1 cellular context compared by ENCODE assay signal in the genomic region with DNA sequence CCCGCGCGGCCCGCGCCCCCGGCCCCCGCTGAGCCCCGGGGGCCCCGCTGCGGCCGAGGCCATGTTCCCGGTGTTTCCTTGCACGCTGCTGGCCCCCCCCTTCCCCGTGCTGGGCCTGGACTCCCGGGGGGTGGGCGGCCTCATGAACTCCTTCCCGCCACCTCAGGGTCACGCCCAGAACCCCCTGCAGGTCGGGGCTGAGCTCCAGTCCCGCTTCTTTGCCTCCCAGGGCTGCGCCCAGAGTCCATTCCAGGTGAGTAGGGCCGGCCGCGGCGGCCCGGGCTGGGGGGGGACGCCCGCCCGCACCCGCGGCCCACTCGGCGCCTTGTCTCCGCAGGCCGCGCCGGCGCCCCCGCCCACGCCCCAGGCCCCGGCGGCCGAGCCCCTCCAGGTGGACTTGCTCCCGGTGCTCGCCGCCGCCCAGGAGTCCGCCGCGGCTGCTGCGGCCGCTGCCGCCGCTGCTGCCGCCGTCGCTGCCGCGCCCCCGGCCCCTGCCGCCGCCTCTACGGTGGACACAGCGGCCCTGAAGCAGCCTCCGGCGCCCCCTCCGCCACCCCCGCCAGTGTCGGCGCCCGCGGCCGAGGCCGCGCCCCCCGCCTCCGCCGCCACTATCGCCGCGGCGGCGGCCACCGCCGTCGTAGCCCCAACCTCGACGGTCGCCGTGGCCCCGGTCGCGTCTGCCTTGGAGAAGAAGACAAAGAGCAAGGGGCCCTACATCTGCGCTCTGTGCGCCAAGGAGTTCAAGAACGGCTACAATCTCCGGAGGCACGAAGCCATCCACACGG.
TF ChIP-seq lines count a peak whose summit lies in the region.

No MANE protein-coding gene starts in this region.

TF ChIP-seq in GM12878, 131 proteins besides CTCF, POLR2A, EP300 and RAD21:
- TF ChIP-seq YY1 (IDR thresholded peaks at IDR 0.05; ENCODE audit: low read depth, low read length) (peak; percentile 52; the same call in 1 of the 2 replicates), EGR1 (IDR thresholded peaks at IDR 0.05; ENCODE audit: borderline replicate concordance in 1 of 2, low read depth in 2 of 2, low read length in 2 of 2) (peak in 1 of 2 experiments; percentile 48; a peak in 2 of 3 replicates), IKZF1 (conservative IDR thresholded peaks at IDR 0.05) (0 out of 2 replicates have a peak, but pooled peaks have one; percentile 18), NR2F1 (conservative IDR thresholded peaks at IDR 0.05) (peak; percentile 33; the same call in 1 of the 2 replicates), ZNF622 (IDR thresholded peaks at IDR 0.05) (no peak), BHLHE40 (IDR thresholded peaks at IDR 0.05; ENCODE audit: borderline replicate concordance in 1 of 2, low read depth in 2 of 2, low read length in 1 of 2) (peak in 1 of 2 experiments; percentile 34; a peak in 1 of 4 replicates)
- TF ChIP-seq, protein P1, sequence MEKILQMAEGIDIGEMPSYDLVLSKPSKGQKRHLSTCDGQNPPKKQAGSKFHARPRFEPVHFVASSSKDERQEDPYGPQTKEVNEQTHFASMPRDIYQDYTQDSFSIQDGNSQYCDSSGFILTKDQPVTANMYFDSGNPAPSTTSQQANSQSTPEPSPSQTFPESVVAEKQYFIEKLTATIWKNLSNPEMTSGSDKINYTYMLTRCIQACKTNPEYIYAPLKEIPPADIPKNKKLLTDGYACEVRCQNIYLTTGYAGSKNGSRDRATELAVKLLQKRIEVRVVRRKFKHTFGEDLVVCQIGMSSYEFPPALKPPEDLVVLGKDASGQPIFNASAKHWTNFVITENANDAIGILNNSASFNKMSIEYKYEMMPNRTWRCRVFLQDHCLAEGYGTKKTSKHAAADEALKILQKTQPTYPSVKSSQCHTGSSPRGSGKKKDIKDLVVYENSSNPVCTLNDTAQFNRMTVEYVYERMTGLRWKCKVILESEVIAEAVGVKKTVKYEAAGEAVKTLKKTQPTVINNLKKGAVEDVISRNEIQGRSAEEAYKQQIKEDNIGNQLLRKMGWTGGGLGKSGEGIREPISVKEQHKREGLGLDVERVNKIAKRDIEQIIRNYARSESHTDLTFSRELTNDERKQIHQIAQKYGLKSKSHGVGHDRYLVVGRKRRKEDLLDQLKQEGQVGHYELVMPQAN (conservative IDR thresholded peaks at IDR 0.05) = peak; percentile 32; the same call in 1 of the 2 replicates
- TF ChIP-seq, protein P2, sequence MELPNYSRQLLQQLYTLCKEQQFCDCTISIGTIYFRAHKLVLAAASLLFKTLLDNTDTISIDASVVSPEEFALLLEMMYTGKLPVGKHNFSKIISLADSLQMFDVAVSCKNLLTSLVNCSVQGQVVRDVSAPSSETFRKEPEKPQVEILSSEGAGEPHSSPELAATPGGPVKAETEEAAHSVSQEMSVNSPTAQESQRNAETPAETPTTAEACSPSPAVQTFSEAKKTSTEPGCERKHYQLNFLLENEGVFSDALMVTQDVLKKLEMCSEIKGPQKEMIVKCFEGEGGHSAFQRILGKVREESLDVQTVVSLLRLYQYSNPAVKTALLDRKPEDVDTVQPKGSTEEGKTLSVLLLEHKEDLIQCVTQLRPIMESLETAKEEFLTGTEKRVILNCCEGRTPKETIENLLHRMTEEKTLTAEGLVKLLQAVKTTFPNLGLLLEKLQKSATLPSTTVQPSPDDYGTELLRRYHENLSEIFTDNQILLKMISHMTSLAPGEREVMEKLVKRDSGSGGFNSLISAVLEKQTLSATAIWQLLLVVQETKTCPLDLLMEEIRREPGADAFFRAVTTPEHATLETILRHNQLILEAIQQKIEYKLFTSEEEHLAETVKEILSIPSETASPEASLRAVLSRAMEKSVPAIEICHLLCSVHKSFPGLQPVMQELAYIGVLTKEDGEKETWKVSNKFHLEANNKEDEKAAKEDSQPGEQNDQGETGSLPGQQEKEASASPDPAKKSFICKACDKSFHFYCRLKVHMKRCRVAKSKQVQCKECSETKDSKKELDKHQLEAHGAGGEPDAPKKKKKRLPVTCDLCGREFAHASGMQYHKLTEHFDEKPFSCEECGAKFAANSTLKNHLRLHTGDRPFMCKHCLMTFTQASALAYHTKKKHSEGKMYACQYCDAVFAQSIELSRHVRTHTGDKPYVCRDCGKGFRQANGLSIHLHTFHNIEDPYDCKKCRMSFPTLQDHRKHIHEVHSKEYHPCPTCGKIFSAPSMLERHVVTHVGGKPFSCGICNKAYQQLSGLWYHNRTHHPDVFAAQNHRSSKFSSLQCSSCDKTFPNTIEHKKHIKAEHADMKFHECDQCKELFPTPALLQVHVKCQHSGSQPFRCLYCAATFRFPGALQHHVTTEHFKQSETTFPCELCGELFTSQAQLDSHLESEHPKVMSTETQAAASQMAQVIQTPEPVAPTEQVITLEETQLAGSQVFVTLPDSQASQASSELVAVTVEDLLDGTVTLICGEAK (IDR thresholded peaks at IDR 0.05; ENCODE audit: borderline replicate concordance) = no peak
